ENCODE assay signal across 8 cellular contexts in the genomic region with DNA sequence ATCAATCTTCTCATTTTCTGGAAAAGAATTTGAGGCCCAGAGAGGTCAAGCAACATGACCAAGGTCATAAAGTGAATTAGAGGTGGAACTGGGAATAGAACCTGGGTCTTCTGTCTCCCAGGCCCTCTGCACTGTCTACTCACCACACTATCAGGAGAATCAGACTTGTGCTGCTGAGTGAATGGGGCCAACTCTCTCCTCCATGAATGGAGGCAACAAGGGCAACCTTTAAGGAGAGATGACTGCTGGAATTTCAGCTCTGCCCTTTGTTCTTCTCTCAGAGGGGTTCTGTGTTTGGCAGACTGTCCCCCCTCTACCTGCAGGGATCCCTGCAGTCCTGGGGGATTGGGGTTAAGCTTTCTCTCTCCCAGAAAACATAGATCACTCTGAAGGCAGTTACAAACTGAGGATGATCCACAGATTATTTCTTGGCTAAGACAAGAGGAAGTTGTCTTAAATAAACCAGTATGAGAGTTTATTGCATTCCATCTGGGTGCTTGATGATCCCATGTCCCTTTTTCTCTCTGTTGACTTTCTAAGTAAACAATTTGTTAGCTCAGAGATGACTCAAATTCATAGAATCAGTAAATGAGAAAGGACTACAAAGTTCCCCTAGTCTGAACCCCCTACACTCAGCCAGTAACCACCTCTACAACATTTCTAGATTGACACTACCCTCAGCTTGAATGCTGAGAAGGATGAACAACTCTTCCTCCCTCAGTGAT.
A peak's percentile ranks its signal among the peaks of the same experiment; 100 is the strongest.
DNase-seq lines count a peak whose midpoint lies in the region; ATAC-seq lines count a peak whose summit lies in the region.

No MANE protein-coding gene starts in this region.

- no peaks in the 10 kb centered on the region for H3K27me3 Mint-ChIP-seq in activated T-cell treated with anti-CD3 and anti-CD28 coated beads, Interleukin-2, amount 50 U/mL, for 72 hours (ENCODE audit: low read depth)
- no peaks in the 10 kb centered on the region for H3K27me3 Mint-ChIP-seq in T-helper 2 cell treated with Interferon-gamma antibody and Interleukin-4, amounts not matched to agents 5 μg/mL and 100 μg/mL, for 36 hours (ENCODE audit: low read depth)

- peak overlapping the region; percentile 95 for H3K27ac Mint-ChIP-seq in activated T-cell treated with anti-CD3 and anti-CD28 coated beads, Interleukin-2, amount 50 U/mL, for 72 hours
- peak overlapping the region; percentile 93 for H3K27ac Mint-ChIP-seq in T-helper 2 cell treated with Interferon-gamma antibody and Interleukin-4, amounts not matched to agents 5 μg/mL and 100 μg/mL, for 36 hours

- peak; percentile 36 to 44 for DNase-seq in activated T-cell treated with anti-CD3 and anti-CD28 coated beads, Interleukin-2, amount 50 U/mL, for 72 hours
- DNase-seq in activated T-cell treated with anti-CD3 and anti-CD28 coated beads, Interleukin-2, amount 50 U/mL, for 1 hour, result no peak
- no peak for DNase-seq in T-helper 2 cell treated with Interferon-gamma antibody and Interleukin-4, amounts not matched to agents 5 μg/mL and 100 μg/mL, for 36 hours (ENCODE audit: low spot score)
- DNase-seq in fibroblast of the conjunctiva (ENCODE audit: low read depth), result peak; percentile 18
- DNase-seq in skeletal muscle cell (ENCODE audit: low read depth), result peak; percentile 52
- no peak for DNase-seq in stimulated activated CD4-positive, alpha-beta T cell treated with anti-CD3 and anti-CD28 coated beads, Interleukin-1b, Interleukin-23, amount 100 ng/mL, for 48 hours

- peaks cover 63% of the 10 kb centered on the region for H3K4me1 Mint-ChIP-seq in activated T-cell treated with anti-CD3 and anti-CD28 coated beads, Interleukin-2, amount 50 U/mL, for 72 hours (ENCODE audit: low read depth)
- H3K4me1 Mint-ChIP-seq in T-helper 2 cell treated with Interferon-gamma antibody and Interleukin-4, amounts not matched to agents 5 μg/mL and 100 μg/mL, for 36 hours (ENCODE audit: low read depth), result peaks cover 33% of the 10 kb centered on the region

- H3K4me3 ChIP-seq in skeletal muscle cell (ENCODE audit: low read depth, low read length), result no peak overlapping the region

- ATAC-seq in activated T-cell treated with anti-CD3 and anti-CD28 coated beads, Interleukin-2, amount 50 U/mL, for 72 hours (replicated peaks in 1 of 2), result peak; percentile 75 to 76
- ATAC-seq in HG02840 (IDR thresholded peaks at IDR 0.05; ENCODE audit: low FRiP score, unreplicated experiment) (no peak), HG03432 (IDR thresholded peaks at IDR 0.05; ENCODE audit: unreplicated experiment) (no peak)

- H3K36me3 Mint-ChIP-seq in activated T-cell treated with anti-CD3 and anti-CD28 coated beads, Interleukin-2, amount 50 U/mL, for 72 hours (ENCODE audit: insufficient read depth in 2 of 2), result peaks cover 8 to 9% of the 10 kb centered on the region in 2 donors
- no peaks in the 10 kb centered on the region for H3K36me3 Mint-ChIP-seq in T-helper 2 cell treated with Interferon-gamma antibody and Interleukin-4, amounts not matched to agents 5 μg/mL and 100 μg/mL, for 36 hours (ENCODE audit: low read depth)

- peaks cover 3 to 4% of the 10 kb centered on the region in 2 donors for H3K9me3 Mint-ChIP-seq in activated T-cell treated with anti-CD3 and anti-CD28 coated beads, Interleukin-2, amount 50 U/mL, for 72 hours
- H3K9me3 Mint-ChIP-seq in T-helper 2 cell treated with Interferon-gamma antibody and Interleukin-4, amounts not matched to agents 5 μg/mL and 100 μg/mL, for 36 hours, result peaks cover 20% of the 10 kb centered on the region

- H3K4me3 Mint-ChIP-seq in activated T-cell treated with anti-CD3 and anti-CD28 coated beads, Interleukin-2, amount 50 U/mL, for 72 hours, result peak overlapping the region; percentile 44 to 64
- peak overlapping the region; percentile 67 for H3K4me3 Mint-ChIP-seq in T-helper 2 cell treated with Interferon-gamma antibody and Interleukin-4, amounts not matched to agents 5 μg/mL and 100 μg/mL, for 36 hours

Comparison
In these comparisons a context has a peak if more than half of its experiments do, and no peak if none do; other contexts are left out.
1. DNase-seq: peak in activated T-cell treated with anti-CD3 and anti-CD28 coated beads, Interleukin-2, amount 50 U/mL, for 72 hours (2 of 2), fibroblast of the conjunctiva (single experiment) and skeletal muscle cell (single experiment); none in activated T-cell treated with anti-CD3 and anti-CD28 coated beads, Interleukin-2, amount 50 U/mL, for 1 hour (single experiment), T-helper 2 cell treated with Interferon-gamma antibody and Interleukin-4, amounts not matched to agents 5 μg/mL and 100 μg/mL, for 36 hours (single experiment) and stimulated activated CD4-positive, alpha-beta T cell treated with anti-CD3 and anti-CD28 coated beads, Interleukin-1b, Interleukin-23, amount 100 ng/mL, for 48 hours (single experiment).
2. ATAC-seq: peak in activated T-cell treated with anti-CD3 and anti-CD28 coated beads, Interleukin-2, amount 50 U/mL, for 72 hours (2 of 2); none in HG02840 (single experiment) and HG03432 (single experiment).